9 cellular contexts compared by ENCODE assay signal in genomic region chr11:95337972-95338429, GRCh38.
DNase-seq lines count a peak whose midpoint lies in the region; ATAC-seq, FAIRE-seq and TF ChIP-seq lines count a peak whose summit lies in the region.
"Had no signal": no experiment of that assay in that cellular context is flagged by ENCODE, and none has a peak within 500 bp of the region (broad histone marks: within the 10 kb centered on the region; RNA-seq: fewer than 3 reads in every experiment).

No MANE protein-coding gene starts in this region.

- no peak overlapping the region for H3K18ac ChIP-seq in H9 (ENCODE audit: insufficient read length, low read depth, low read length)
- H3K18ac ChIP-seq in mesenchymal stem cell (ENCODE audit: low read depth in 1 of 2, low read length in 2 of 2): peak overlapping the region; percentile 30 to 50

- H3K4ac ChIP-seq in H9 (ENCODE audit: low read depth, low read length) (no peak overlapping the region), mesenchymal stem cell (ENCODE audit: low read depth in 1 of 2, low read length in 2 of 2) (peak overlapping the region in 1 of 2 experiments; percentile 96)

- H3K23ac ChIP-seq in H9 (ENCODE audit: insufficient read length, low read depth, low read length) (no peak overlapping the region), mesenchymal stem cell (ENCODE audit: low read length in 2 of 2) (no peak overlapping the region)

- no peak overlapping the region for H2BK120ac ChIP-seq in H9 (ENCODE audit: low read depth, low read length, poor library complexity, severe bottlenecking)
- no peak overlapping the region for H2BK120ac ChIP-seq in mesenchymal stem cell (ENCODE audit: low read depth, low read length)

- peaks cover 2% of the 10 kb centered on the region; the same call in 1 of the 2 replicates for H3K27me3 Mint-ChIP-seq in H9 (ENCODE audit: low read depth)
- H3K27me3 Mint-ChIP-seq: activated naive CD8-positive, alpha-beta T cell treated with anti-CD3 and anti-CD28 coated beads for 36 hours had no signal

- ATAC-seq in left colon: no peak

- H3K27ac ChIP-seq in H9 (ENCODE audit: insufficient read length, low read depth, low read length): peak overlapping the region; percentile 37
- peak overlapping the region; percentile 81 for H3K27ac ChIP-seq in mesenchymal stem cell (ENCODE audit: low read length, poor library complexity, severe bottlenecking)
- H3K27ac ChIP-seq in small intestine (ENCODE audit: low read depth in 1 of 2, low read length in 1 of 2): peak overlapping the region in 1 of 2 donors; percentile 88

- H3K9ac ChIP-seq in H9 (ENCODE audit: extremely low read depth, insufficient read length, low read length) (no peak overlapping the region), adipocyte (ENCODE audit: low read length) (peak overlapping the region; percentile 74), mesenchymal stem cell (ENCODE audit: low read length) (peak overlapping the region; percentile 81)

- DNase-seq in AG10803 (ENCODE audit: low read depth): peak; percentile 20
- no peak for DNase-seq in H9
- no peak for DNase-seq in adipocyte (ENCODE audit: low read depth)
- no peak for DNase-seq in mesenchymal stem cell
- no peak for DNase-seq in stimulated activated CD4-positive, alpha-beta T cell treated with anti-CD3 and anti-CD28 coated beads, Interleukin-12 subunit alpha, Interleukin-12 subunit beta, amount 100 ng/mL, for 4 hours
- DNase-seq in small intestine: no peak
- no peak for DNase-seq in left colon
- no peak for DNase-seq in GM10248 (ENCODE audit: extremely low spot score)

- no CpG with 5 or more reads among the region's 2 CpGs for WGBS in H9 (ENCODE audit: extremely low coverage, insufficient read length, low lambda C conversion rate)
- WGBS in mesenchymal stem cell: 71% methylated on average over 2 of the region's 2 CpGs
- WGBS in small intestine, 3 donors: 74 to 80% (median 78%) methylated on average over 2 of the region's 2 CpGs

- H2BK15ac ChIP-seq in H9 (ENCODE audit: low read depth, low read length): no peak overlapping the region
- H2BK15ac ChIP-seq in mesenchymal stem cell (ENCODE audit: low read depth, poor library complexity, severe bottlenecking): no peak overlapping the region

- no peak overlapping the region for H3K4me3 Mint-ChIP-seq in H9
- H3K4me3 Mint-ChIP-seq: activated naive CD8-positive, alpha-beta T cell treated with anti-CD3 and anti-CD28 coated beads for 36 hours had no signal

- peaks cover 8% of the 10 kb centered on the region for H3K4me1 ChIP-seq in H9 (ENCODE audit: insufficient read depth, low read length)
- H3K4me1 ChIP-seq in adipocyte (ENCODE audit: control insufficient read depth, insufficient read depth, low read length): peaks cover 34% of the 10 kb centered on the region
- H3K4me1 ChIP-seq in mesenchymal stem cell (ENCODE audit: control insufficient read depth, insufficient read depth, low read depth, low read length): peaks cover 15% of the 10 kb centered on the region
- H3K4me1 ChIP-seq in small intestine (ENCODE audit: control insufficient read depth in 2 of 2, insufficient read depth in 1 of 2, low read depth in 1 of 2, low read length in 1 of 2): peaks cover 0 to 10% of the 10 kb centered on the region in 2 donors

- H3K14ac ChIP-seq in H9 (ENCODE audit: insufficient read depth, low read length) (no peak overlapping the region), mesenchymal stem cell (ENCODE audit: low read length in 2 of 2) (no peak overlapping the region)

- FAIRE-seq in small intestine (lab: Jason Lieb, UNC): no peak

- H2BK5ac ChIP-seq in H9 (ENCODE audit: insufficient read length, low read length) (no peak overlapping the region), mesenchymal stem cell (ENCODE audit: low read depth, low read length, poor library complexity, severe bottlenecking) (no peak overlapping the region)

- no peaks in the 10 kb centered on the region for H3K23me2 ChIP-seq in H9 (ENCODE audit: insufficient read length, low read depth, low read length, poor library complexity, severe bottlenecking)

- no peak overlapping the region for H2BK20ac ChIP-seq in H9 (ENCODE audit: low read depth, low read length, poor library complexity, severe bottlenecking)

- no peaks in the 10 kb centered on the region for H4K20me1 ChIP-seq in H9 (ENCODE audit: control insufficient read depth, insufficient read depth, insufficient read length)

- no peak overlapping the region for H3T11ph ChIP-seq in H9 (ENCODE audit: low read length)

- no peak overlapping the region for H4K5ac ChIP-seq in H9 (ENCODE audit: insufficient read length, low read depth, low read length)

- H3K4me1 Mint-ChIP-seq in H9: peaks cover 4 to 26% of the 10 kb centered on the region in 2 experiments; a peak in 3 of 4 replicates

- no peak overlapping the region for H3K4me3 ChIP-seq in AG10803 (ENCODE audit: low read length)
- H3K4me3 ChIP-seq in adipocyte (ENCODE audit: low read length): peak overlapping the region; percentile 56
- H3K4me3 ChIP-seq in mesenchymal stem cell (ENCODE audit: insufficient read depth in 1 of 2, low read depth in 1 of 2, low read length in 2 of 2): peak overlapping the region in 1 of 2 experiments; percentile 3
- no peak overlapping the region for H3K4me3 ChIP-seq in small intestine (ENCODE audit: low read depth in 1 of 2, low read length in 2 of 2)

- no peaks in the 10 kb centered on the region for H3K9me3 ChIP-seq in H9 (ENCODE audit: control insufficient read depth, low read depth, low read length)
- no peaks in the 10 kb centered on the region for H3K9me3 ChIP-seq in adipocyte (ENCODE audit: control insufficient read depth, low read length)
- H3K9me3 ChIP-seq in mesenchymal stem cell (ENCODE audit: control insufficient read depth, low read length): no peaks in the 10 kb centered on the region
- H3K9me3 ChIP-seq in small intestine (ENCODE audit: control insufficient read depth, low read depth): no peaks in the 10 kb centered on the region

- H4K8ac ChIP-seq in H9 (replicated peaks; ENCODE audit: insufficient read length, low read depth, low read length) (no peak overlapping the region), mesenchymal stem cell (ENCODE audit: low read length) (peak overlapping the region; percentile 83)

- no peak overlapping the region for H2BK12ac ChIP-seq in H9 (ENCODE audit: insufficient read length, low read depth, low read length)
- peak overlapping the region; percentile 28 to 87 for H2BK12ac ChIP-seq in mesenchymal stem cell (ENCODE audit: low read length in 2 of 2)

- intact Hi-C loops in left colon (cut with DNase I, micrococcal nuclease): loop anchor here in 1 of 2 donors (5.0 kb wide), 1 partner anchor 106 kb away; the partner anchor contains the start of gene SESN3

- H3K27ac Mint-ChIP-seq in H9: no peak overlapping the region
- H3K27ac Mint-ChIP-seq: activated naive CD8-positive, alpha-beta T cell treated with anti-CD3 and anti-CD28 coated beads for 36 hours had no signal

- H3K9me3 Mint-ChIP-seq in H9: no peaks in the 10 kb centered on the region; a peak in 1 of 5 replicates
- H3K9me3 Mint-ChIP-seq: activated naive CD8-positive, alpha-beta T cell treated with anti-CD3 and anti-CD28 coated beads for 36 hours had no signal

- H3K79me1 ChIP-seq in H9 (ENCODE audit: insufficient read depth, low read depth, low read length, poor library complexity, severe bottlenecking) (no peaks in the 10 kb centered on the region), mesenchymal stem cell (replicated peaks; ENCODE audit: low read length, poor library complexity, severe bottlenecking) (no peaks in the 10 kb centered on the region)

- no peak overlapping the region for H3K56ac ChIP-seq in H9 (ENCODE audit: insufficient read length, low read depth, low read length)

- H3K36me3 Mint-ChIP-seq in H9 (ENCODE audit: insufficient read depth in 1 of 3, low read depth in 3 of 3): no peaks in the 10 kb centered on the region; a peak in 1 of 7 replicates
- H3K36me3 Mint-ChIP-seq: activated naive CD8-positive, alpha-beta T cell treated with anti-CD3 and anti-CD28 coated beads for 36 hours had no signal

- H3K4me2 ChIP-seq in H9 (ENCODE audit: insufficient read depth, insufficient read length, low read length) (peak overlapping the region; percentile 35), mesenchymal stem cell (ENCODE audit: low read length, poor library complexity, severe bottlenecking) (no peak overlapping the region)

- TF ChIP-seq CTCF in AG10803 (conservative IDR thresholded peaks at IDR 0.05; ENCODE audit: low read length): no peak
- TF ChIP-seq CTCF in H9 (conservative IDR thresholded peaks at IDR 0.05): no peak
- no peak for TF ChIP-seq CTCF in GM10248 (IDR thresholded peaks at IDR 0.05; ENCODE audit: control extremely low read depth, extremely low read depth, low read depth, missing control alignments)

- no peak overlapping the region for H2AK5ac ChIP-seq in H9 (ENCODE audit: insufficient read length, low read length)
- H2AK5ac ChIP-seq in mesenchymal stem cell (ENCODE audit: low read length, severe bottlenecking): peak overlapping the region; percentile 58

- no peaks in the 10 kb centered on the region for H3K79me2 ChIP-seq in H9 (ENCODE audit: insufficient read depth, low read length)

- H3K36me3 ChIP-seq in adipocyte (ENCODE audit: control insufficient read depth, insufficient read depth, low read length, severe bottlenecking) (no peaks in the 10 kb centered on the region), mesenchymal stem cell (ENCODE audit: control insufficient read depth in 1 of 2, insufficient read depth in 2 of 2, low read depth in 1 of 2, low read length in 2 of 2) (no peaks in the 10 kb centered on the region), small intestine (ENCODE audit: control insufficient read depth in 2 of 2, insufficient read depth in 2 of 2, low read length in 2 of 2) (no peaks in the 10 kb centered on the region)

- POLR2A ChIA-PET in GM10248 (lab: Yijun Ruan, JAX): interaction anchor here (0.6 kb wide), 2 partner anchors 109 to 845 kb away, joined by 3 to 5 read pairs; no protein-coding TSS in a partner anchor

- no peak overlapping the region for H2AFZ ChIP-seq in H9 (ENCODE audit: low read length)
- no peak overlapping the region for H2AFZ ChIP-seq in mesenchymal stem cell (ENCODE audit: low read depth, low read length)

- H4K91ac ChIP-seq in H9 (ENCODE audit: insufficient read length, low read depth, low read length) (no peak overlapping the region), mesenchymal stem cell (ENCODE audit: low read length) (peak overlapping the region; percentile 5)

- H3K27me3 ChIP-seq in H9 (ENCODE audit: insufficient read depth, low read length): no peaks in the 10 kb centered on the region
- no peaks in the 10 kb centered on the region for H3K27me3 ChIP-seq in adipocyte (replicated peaks; ENCODE audit: control insufficient read depth, insufficient read depth, low read length)
- no peaks in the 10 kb centered on the region for H3K27me3 ChIP-seq in mesenchymal stem cell (ENCODE audit: control insufficient read depth in 1 of 2, insufficient read depth in 1 of 2, low read length in 2 of 2)
- H3K27me3 ChIP-seq in small intestine (ENCODE audit: control insufficient read depth in 2 of 2, insufficient read depth in 2 of 2, low read length in 2 of 2): no peaks in the 10 kb centered on the region

- CTCF ChIA-PET in GM10248 (lab: Yijun Ruan, JAX): interaction anchor here (0.7 to 1.1 kb wide), 3 partner anchors 16 to 34 kb away, joined by 3 to 4 read pairs (median 3); no protein-coding TSS in a partner anchor
